Comparison of ENCODE assay signal across 8 cellular contexts in genomic region chr20:40687384-40688128, GRCh38. TPM values are rescaled to one million over a fixed set of nuclear protein-coding genes. Genes with fewer than 3 reads are reported as not detected.
DNase-seq lines count a peak whose midpoint lies in the region; ATAC-seq and TF ChIP-seq lines count a peak whose summit lies in the region.

No MANE protein-coding gene starts in this region.

- H3K27ac Mint-ChIP-seq in activated T-helper 1 cell treated with anti-CD3 and anti-CD28 coated beads, Interleukin-12 subunit alpha, Interleukin-12 subunit beta, Interleukin-2, Interleukin-4 antibody, amounts not matched to agents 30 ng/mL and 10 ng/mL and 1 ng/mL, durations not matched to agents 14 hours and 24 hours and 36 hours, result no peak overlapping the region
- no peak overlapping the region for H3K27ac Mint-ChIP-seq in T-helper 2 cell treated with Interferon-gamma antibody and Interleukin-4, amounts not matched to agents 5 μg/mL and 100 μg/mL, for 36 hours

- TF ChIP-seq POLR2A in upper lobe of left lung (IDR thresholded peaks at IDR 0.05), result peak in 3 of 4 donors; percentile 21 to 63 (median 27)

- no peak overlapping the region for H3K9ac ChIP-seq in SK-N-SH

- H3K4me3 Mint-ChIP-seq in activated T-helper 1 cell treated with anti-CD3 and anti-CD28 coated beads, Interleukin-12 subunit alpha, Interleukin-12 subunit beta, Interleukin-2, Interleukin-4 antibody, amounts not matched to agents 30 ng/mL and 10 ng/mL and 1 ng/mL, durations not matched to agents 14 hours and 24 hours and 36 hours, result no peak overlapping the region
- H3K4me3 Mint-ChIP-seq in T-helper 2 cell treated with Interferon-gamma antibody and Interleukin-4, amounts not matched to agents 5 μg/mL and 100 μg/mL, for 36 hours, result no peak overlapping the region

- ATAC-seq in SK-N-SH treated with all-trans-retinoic acid at 6 μM for 48 hours, result no peak
- peak in 1 of 2 donors; percentile 4 for ATAC-seq in upper lobe of left lung (ENCODE audit: low FRiP score in 2 of 2)
- no peak for ATAC-seq in HG03159 (IDR thresholded peaks at IDR 0.05; ENCODE audit: unreplicated experiment)

- 22% methylated on average over 28 of the region's 62 CpGs for WGBS in SK-N-SH (ENCODE audit: low lambda C conversion rate)
- 1 to 2% methylated on average over 27 to 39 of the region's 62 CpGs for WGBS in upper lobe of left lung, 2 donors

- H3K4me1 Mint-ChIP-seq in activated T-helper 1 cell treated with anti-CD3 and anti-CD28 coated beads, Interleukin-12 subunit alpha, Interleukin-12 subunit beta, Interleukin-2, Interleukin-4 antibody, amounts not matched to agents 30 ng/mL and 10 ng/mL and 1 ng/mL, durations not matched to agents 14 hours and 24 hours and 36 hours (ENCODE audit: low read depth), result no peaks in the 10 kb centered on the region
- peaks cover 5% of the 10 kb centered on the region for H3K4me1 Mint-ChIP-seq in T-helper 2 cell treated with Interferon-gamma antibody and Interleukin-4, amounts not matched to agents 5 μg/mL and 100 μg/mL, for 36 hours (ENCODE audit: low read depth)

- TF ChIP-seq RAD21 in SK-N-SH (IDR thresholded peaks at IDR 0.05; ENCODE audit: low read length), result no peak

- peaks cover 53% of the 10 kb centered on the region for H3K27me3 ChIP-seq in SK-N-SH (ENCODE audit: insufficient read depth)
- peaks cover 0 to 22% (median 11%) of the 10 kb centered on the region in 4 donors for H3K27me3 ChIP-seq in upper lobe of left lung

- no peak overlapping the region for H2AFZ ChIP-seq in SK-N-SH (ENCODE audit: low read depth)

- H3K27ac ChIP-seq in SK-N-SH (ENCODE audit: low read depth in 2 of 2, low read length in 1 of 2) (no peak overlapping the region), upper lobe of left lung (peak overlapping the region; percentile 86 to 94 (median 91))

- H3K36me3 ChIP-seq in SK-N-SH (replicated peaks in 1 of 2; ENCODE audit: control insufficient read depth in 1 of 2, insufficient read depth in 2 of 2, low read length in 1 of 2), result no peaks in the 10 kb centered on the region
- H3K36me3 ChIP-seq in upper lobe of left lung, result no peaks in the 10 kb centered on the region

- no peaks in the 10 kb centered on the region for H3F3A ChIP-seq in SK-N-SH (replicated peaks; ENCODE audit: insufficient read depth)

- TF ChIP-seq CTCF in SK-N-SH (IDR thresholded peaks at IDR 0.05) (no peak), upper lobe of left lung (IDR thresholded peaks at IDR 0.05) (no peak)

- H3K79me2 ChIP-seq in SK-N-SH (ENCODE audit: insufficient read depth), result no peaks in the 10 kb centered on the region

- H3K9me3 ChIP-seq in SK-N-SH (no peaks in the 10 kb centered on the region), upper lobe of left lung (no peaks in the 10 kb centered on the region)

- CTCF ChIA-PET in SK-N-SH (lab: Yijun Ruan, JAX), result interaction anchor here (1.1 to 4.7 kb wide), 5 partner anchors 11 to 1575 kb away, joined by 5 to 46 read pairs (median 15); no protein-coding TSS in a partner anchor

- H3K36me3 Mint-ChIP-seq in activated T-helper 1 cell treated with anti-CD3 and anti-CD28 coated beads, Interleukin-12 subunit alpha, Interleukin-12 subunit beta, Interleukin-2, Interleukin-4 antibody, amounts not matched to agents 30 ng/mL and 10 ng/mL and 1 ng/mL, durations not matched to agents 14 hours and 24 hours and 36 hours (ENCODE audit: low read depth), result no peaks in the 10 kb centered on the region
- H3K36me3 Mint-ChIP-seq in T-helper 2 cell treated with Interferon-gamma antibody and Interleukin-4, amounts not matched to agents 5 μg/mL and 100 μg/mL, for 36 hours (ENCODE audit: low read depth), result no peaks in the 10 kb centered on the region

- peaks cover 0 to 11% of the 10 kb centered on the region in 2 experiments; a peak in 1 of 4 replicates for H3K4me1 ChIP-seq in SK-N-SH (ENCODE audit: control insufficient read depth in 1 of 2, insufficient read depth in 2 of 2, low read depth in 1 of 2, low read length in 1 of 2)
- H3K4me1 ChIP-seq in upper lobe of left lung, result peaks cover 36 to 82% (median 43%) of the 10 kb centered on the region in 4 donors

- POLR2A ChIA-PET in SK-N-SH (lab: Yijun Ruan, JAX), result interaction anchor here (0.6 kb wide), 1 partner anchor 1708 kb away, joined by 3 read pairs; no protein-coding TSS in a partner anchor

- TF ChIP-seq EP300 in SK-N-SH (IDR thresholded peaks at IDR 0.05; ENCODE audit: borderline replicate concordance in 1 of 2, low read depth in 1 of 2, low read length in 1 of 2) (no peak), upper lobe of left lung (IDR thresholded peaks at IDR 0.05) (no peak)

- H3K4me2 ChIP-seq in SK-N-SH, result peak overlapping the region; percentile 99; the same call in 1 of the 2 replicates

- DNase-seq in SK-N-SH (peak; percentile 67), ecto neural progenitor cell (ENCODE audit: low spot score) (peak; percentile 78), lung microvascular endothelial cell (ENCODE audit: low read depth in 2 of 2) (peak; percentile 29 to 56), upper lobe of left lung (peak; percentile 90 to 94)
- DNase-seq in activated T-helper 1 cell treated with anti-CD3 and anti-CD28 coated beads, Interleukin-12 subunit alpha, Interleukin-12 subunit beta, Interleukin-2, Interleukin-4 antibody, amounts not matched to agents 30 ng/mL and 10 ng/mL and 1 ng/mL, durations not matched to agents 14 hours and 24 hours and 36 hours (ENCODE audit: low spot score), result no peak
- DNase-seq in T-helper 2 cell treated with Interferon-gamma antibody and Interleukin-4, amounts not matched to agents 5 μg/mL and 100 μg/mL, for 36 hours (ENCODE audit: low spot score), result no peak

- intact Hi-C loops in activated T-helper 1 cell treated with anti-CD3 and anti-CD28 coated beads, Interleukin-12 subunit alpha, Interleukin-12 subunit beta, Interleukin-2, Interleukin-4 antibody, amounts not matched to agents 30 ng/mL and 10 ng/mL and 1 ng/mL, durations not matched to agents 14 hours and 24 hours and 36 hours (cut with micrococcal nuclease), result loop anchor here (10.0 kb wide), 1 partner anchor 803 kb away; no protein-coding TSS in a partner anchor

- no peaks in the 10 kb centered on the region for H4K20me1 ChIP-seq in SK-N-SH (ENCODE audit: insufficient read depth)

- H3K4me3 ChIP-seq in SK-N-SH (ENCODE audit: low read depth in 2 of 2, low read length in 1 of 2) (peak overlapping the region; percentile 22 to 77; a peak in 2 of 4 replicates), upper lobe of left lung (peak overlapping the region; percentile 57 to 77 (median 60))

- H3K9me3 Mint-ChIP-seq in activated T-helper 1 cell treated with anti-CD3 and anti-CD28 coated beads, Interleukin-12 subunit alpha, Interleukin-12 subunit beta, Interleukin-2, Interleukin-4 antibody, amounts not matched to agents 30 ng/mL and 10 ng/mL and 1 ng/mL, durations not matched to agents 14 hours and 24 hours and 36 hours, result no peaks in the 10 kb centered on the region
- H3K9me3 Mint-ChIP-seq in T-helper 2 cell treated with Interferon-gamma antibody and Interleukin-4, amounts not matched to agents 5 μg/mL and 100 μg/mL, for 36 hours, result no peaks in the 10 kb centered on the region

- H3K9me2 ChIP-seq in SK-N-SH, result no peaks in the 10 kb centered on the region

- H3K27me3 Mint-ChIP-seq in activated T-helper 1 cell treated with anti-CD3 and anti-CD28 coated beads, Interleukin-12 subunit alpha, Interleukin-12 subunit beta, Interleukin-2, Interleukin-4 antibody, amounts not matched to agents 30 ng/mL and 10 ng/mL and 1 ng/mL, durations not matched to agents 14 hours and 24 hours and 36 hours (ENCODE audit: insufficient read depth), result peaks cover 80% of the 10 kb centered on the region
- peaks cover 89% of the 10 kb centered on the region for H3K27me3 Mint-ChIP-seq in T-helper 2 cell treated with Interferon-gamma antibody and Interleukin-4, amounts not matched to agents 5 μg/mL and 100 μg/mL, for 36 hours (ENCODE audit: low read depth)

TF ChIP-seq in SK-N-SH, 30 proteins besides CTCF, POLR2A, EP300 and RAD21 (continues in another document):
- TF ChIP-seq MXI1 (IDR thresholded peaks at IDR 0.05; ENCODE audit: low read depth, low read length) (no peak), RXRA (IDR thresholded peaks at IDR 0.05; ENCODE audit: borderline replicate concordance, low read depth) (no peak), FOXM1 (IDR thresholded peaks at IDR 0.05; ENCODE audit: low read depth) (no peak), YY1 (IDR thresholded peaks at IDR 0.05; ENCODE audit: low read depth) (no peak), MAX (IDR thresholded peaks at IDR 0.05; ENCODE audit: low read depth) (no peak), RFX5 (IDR thresholded peaks at IDR 0.05; ENCODE audit: low read length) (no peak), SIN3A (IDR thresholded peaks at IDR 0.05; ENCODE audit: borderline replicate concordance, low read depth, low read length) (no peak), NRF1 (IDR thresholded peaks at IDR 0.05; ENCODE audit: low read depth, low read length) (no peak), MEF2A (IDR thresholded peaks at IDR 0.05; ENCODE audit: borderline replicate concordance, low read depth) (no peak)

TF ChIP-seq in SK-N-SH treated with all-trans-retinoic acid at 6 μM for 48 hours, 23 proteins besides CTCF, POLR2A, EP300 and RAD21 (continues in another document):
- TF ChIP-seq ZC3H10 (CRISPR knock-in tag; IDR thresholded peaks at IDR 0.05) (no peak), POU6F1 (CRISPR knock-in tag; IDR thresholded peaks at IDR 0.05; ENCODE audit: borderline replicate concordance, low read depth) (no peak), RARB (CRISPR knock-in tag; IDR thresholded peaks at IDR 0.05) (no peak), OSR1 (CRISPR knock-in tag; IDR thresholded peaks at IDR 0.05) (no peak), ZFP3 (CRISPR knock-in tag; IDR thresholded peaks at IDR 0.05) (no peak), ARNTL (CRISPR knock-in tag; IDR thresholded peaks at IDR 0.05; ENCODE audit: borderline replicate concordance, low read depth) (no peak)

RNA-seq across cellular contexts. Expression of gene MAFB, which starts 1.5 kb away (rescaled TPM):
- polyA plus RNA-seq in SK-N-SH (2012; rRNA removed), result 0.05 and 0.08 TPM in 2 replicates
- polyA plus RNA-seq in SK-N-SH (2012; cell fraction: cytosol; rRNA removed), result 0.08 TPM in 2 replicates
- polyA plus RNA-seq in SK-N-SH (2012; cell fraction: nucleus; rRNA removed), result 0.24 and 0.42 TPM in 2 replicates
- total RNA-seq in lung microvascular endothelial cell, result 1.3 and 3.0 TPM in 2 replicates
- 10 to 100 TPM; 34.0 to 81.7 (median 60.5) TPM for total RNA-seq in upper lobe of left lung
- total RNA-seq in activated T-helper 1 cell treated with anti-CD3 and anti-CD28 coated beads, Interleukin-12 subunit alpha, Interleukin-12 subunit beta, Interleukin-2, Interleukin-4 antibody, amounts not matched to agents 30 ng/mL and 10 ng/mL and 1 ng/mL, durations not matched to agents 14 hours and 24 hours and 36 hours, result 2.0 and 2.3 TPM in 2 replicates

Comparison
In these comparisons a context has a peak if more than half of its experiments do, and no peak if none do; other contexts are left out.
1. DNase-seq: peak in SK-N-SH (single experiment), ecto neural progenitor cell (single experiment), lung microvascular endothelial cell (2 of 2) and upper lobe of left lung (2 of 2); none in activated T-helper 1 cell treated with anti-CD3 and anti-CD28 coated beads, Interleukin-12 subunit alpha, Interleukin-12 subunit beta, Interleukin-2, Interleukin-4 antibody, amounts not matched to agents 30 ng/mL and 10 ng/mL and 1 ng/mL, durations not matched to agents 14 hours and 24 hours and 36 hours (single experiment) and T-helper 2 cell treated with Interferon-gamma antibody and Interleukin-4, amounts not matched to agents 5 μg/mL and 100 μg/mL, for 36 hours (single experiment).
2. H3K27ac ChIP-seq: peak in upper lobe of left lung (4 of 4); none in SK-N-SH (0 of 2).